In the genomic region with DNA sequence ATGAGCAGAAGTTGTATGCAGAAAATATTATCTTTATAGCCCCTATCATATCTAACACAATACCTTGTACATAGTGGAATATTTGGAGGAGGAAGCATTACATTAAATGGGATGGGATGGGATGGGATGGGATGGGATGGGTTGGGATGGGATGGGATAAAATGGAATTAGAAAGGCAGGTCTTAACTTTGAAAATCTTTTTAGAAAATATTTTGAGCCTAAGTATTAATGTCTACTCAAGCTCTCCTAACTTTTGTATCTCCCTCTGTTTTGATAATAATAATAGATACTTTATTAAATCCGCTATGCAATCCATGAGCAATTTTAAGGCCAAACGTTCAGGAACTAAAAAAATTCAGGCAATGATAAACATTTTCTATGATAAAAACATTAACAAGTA, we compare ENCODE assay signal across 29 cellular contexts.
"Had no signal": no experiment of that assay in that cellular context is flagged by ENCODE, and none has a peak within 500 bp of the region (broad histone marks: within the 10 kb centered on the region; RNA-seq: fewer than 3 reads in every experiment).

No MANE protein-coding gene starts in this region.

- DNase-seq: stimulated activated CD4-positive, alpha-beta T cell treated with anti-CD3 and anti-CD28 coated beads, Interleukin-2, amount 100 ng/mL, for 48 hours; stimulated activated CD4-positive, alpha-beta T cell treated with anti-CD3 and anti-CD28 coated beads, Interleukin-4, amount 100 ng/mL, for 1 hour; stimulated activated CD4-positive, alpha-beta T cell treated with anti-CD3 and anti-CD28 coated beads, Interleukin-4, amount 100 ng/mL, for 24 hours; stimulated activated CD4-positive, alpha-beta T cell treated with anti-CD3 and anti-CD28 coated beads, Interleukin-4, amount 100 ng/mL, for 4 hours; stimulated activated CD8-positive, alpha-beta memory T cell treated with anti-CD3 and anti-CD28 coated beads, Interleukin-4, amount 100 ng/mL, for 48 hours; stimulated activated naive B cell treated with anti-CD40 and anti-IgM and Interleukin-4, amounts not matched to agents 10 μg/mL and 1 μg/mL and 100 μg/mL, for 72 hours; stimulated activated naive CD4-positive, alpha-beta T cell; stimulated activated naive CD4-positive, alpha-beta T cell treated with Interleukin-2 at 50 U/mL for 16 hours; stimulated activated naive CD8-positive, alpha-beta T cell treated with anti-CD3 and anti-CD28 coated beads, Interleukin-15, amount 100 ng/mL, for 72 hours; stimulated activated naive CD8-positive, alpha-beta T cell treated with anti-CD3 and anti-CD28 coated beads, Interleukin-15, Interleukin-2, amounts not matched to agents 100 U/mL and 50 U/mL, for 24 hours; stomach; substantia nigra; testis; thyroid gland; tibial artery; transverse colon; trophoblast cell; upper lobe of left lung; upper lobe of right lung; uterus had no signal

- H3K36me3 Mint-ChIP-seq: stimulated activated effector memory CD8-positive, alpha-beta T cell treated with anti-CD3 and anti-CD28 coated beads, Interleukin-12 subunit alpha, Interleukin-12 subunit beta, amount 100 ng/mL, for 72 hours; type B pancreatic cell had no signal

- FAIRE-seq: urothelium cell line had no signal

- H3K9me3 ChIP-seq: stomach, suprapubic skin, testis, thoracic aorta, thyroid gland, tibial artery, tibial nerve, transverse colon, upper lobe of left lung, upper lobe of right lung, uterus, vagina had no signal

- H3K27ac Mint-ChIP-seq: stimulated activated effector memory CD8-positive, alpha-beta T cell treated with anti-CD3 and anti-CD28 coated beads, Interleukin-12 subunit alpha, Interleukin-12 subunit beta, amount 100 ng/mL, for 72 hours; stimulated activated memory B cell treated with anti-CD40 and anti-IgM and Interleukin-4, amounts not matched to agents 10 μg/mL and 1 μg/mL and 100 μg/mL, for 72 hours; stimulated activated naive B cell treated with anti-CD40 and anti-IgM and Interleukin-4, amounts not matched to agents 10 μg/mL and 1 μg/mL and 100 μg/mL, for 72 hours; stimulated activated naive CD8-positive, alpha-beta T cell treated with anti-CD3 and anti-CD28 coated beads, Interleukin-15, amount 100 ng/mL, for 72 hours; stimulated activated naive CD8-positive, alpha-beta T cell treated with anti-CD3 and anti-CD28 coated beads, Interleukin-15, Interleukin-2, amounts not matched to agents 100 ng/mL and 50 ng/mL, for 24 hours; type B pancreatic cell had no signal

- ATAC-seq: stimulated activated effector memory CD8-positive, alpha-beta T cell treated with anti-CD3 and anti-CD28 coated beads, Interleukin-12 subunit alpha, Interleukin-12 subunit beta, amount 100 ng/mL, for 72 hours; stimulated activated memory B cell treated with anti-CD40 and anti-IgM and Interleukin-4, amounts not matched to agents 10 μg/mL and 1 μg/mL and 100 μg/mL, for 72 hours; stimulated activated naive B cell treated with anti-CD40 and anti-IgM and Interleukin-4, amounts not matched to agents 10 μg/mL and 1 μg/mL and 100 μg/mL, for 72 hours; stimulated activated naive CD8-positive, alpha-beta T cell treated with anti-CD3 and anti-CD28 coated beads, Interleukin-15, amount 100 ng/mL, for 72 hours; stimulated activated naive CD8-positive, alpha-beta T cell treated with anti-CD3 and anti-CD28 coated beads, Interleukin-15, Interleukin-2, amounts not matched to agents 100 U/mL and 50 U/mL, for 24 hours; upper lobe of right lung had no signal

- H3K36me3 ChIP-seq: stomach, suprapubic skin, thoracic aorta, thyroid gland, tibial artery, tibial nerve, transverse colon, upper lobe of left lung, upper lobe of right lung, uterus, vagina had no signal

- H3K9me3 Mint-ChIP-seq: stimulated activated effector memory CD8-positive, alpha-beta T cell treated with anti-CD3 and anti-CD28 coated beads, Interleukin-12 subunit alpha, Interleukin-12 subunit beta, amount 100 ng/mL, for 72 hours; stimulated activated memory B cell treated with anti-CD40 and anti-IgM and Interleukin-4, amounts not matched to agents 10 μg/mL and 1 μg/mL and 100 μg/mL, for 72 hours; stimulated activated naive B cell treated with anti-CD40 and anti-IgM and Interleukin-4, amounts not matched to agents 10 μg/mL and 1 μg/mL and 100 μg/mL, for 72 hours; stimulated activated naive CD8-positive, alpha-beta T cell treated with anti-CD3 and anti-CD28 coated beads, Interleukin-15, amount 100 ng/mL, for 72 hours; stimulated activated naive CD8-positive, alpha-beta T cell treated with anti-CD3 and anti-CD28 coated beads, Interleukin-15, Interleukin-2, amounts not matched to agents 100 ng/mL and 50 ng/mL, for 24 hours; type B pancreatic cell had no signal

- H3K27me3 ChIP-seq: stomach, suprapubic skin, testis, thyroid gland, tibial artery, tibial nerve, transverse colon, upper lobe of left lung, upper lobe of right lung, uterus, vagina had no signal

- H3K27ac ChIP-seq: suprapubic skin, testis, thoracic aorta, thyroid gland, tibial artery, tibial nerve, transverse colon, upper lobe of right lung, uterus, vagina had no signal

- H3K4me3 ChIP-seq: stomach, suprapubic skin, testis, thoracic aorta, thyroid gland, tibial artery, tibial nerve, transverse colon, upper lobe of left lung, upper lobe of right lung, uterus, vagina had no signal

- H3K4me1 Mint-ChIP-seq: stimulated activated effector memory CD8-positive, alpha-beta T cell treated with anti-CD3 and anti-CD28 coated beads, Interleukin-12 subunit alpha, Interleukin-12 subunit beta, amount 100 ng/mL, for 72 hours had no signal

- H3K27me3 Mint-ChIP-seq: stimulated activated memory B cell treated with anti-CD40 and anti-IgM and Interleukin-4, amounts not matched to agents 10 μg/mL and 1 μg/mL and 100 μg/mL, for 72 hours; stimulated activated naive B cell treated with anti-CD40 and anti-IgM and Interleukin-4, amounts not matched to agents 10 μg/mL and 1 μg/mL and 100 μg/mL, for 72 hours; stimulated activated naive CD8-positive, alpha-beta T cell treated with anti-CD3 and anti-CD28 coated beads, Interleukin-15, amount 100 ng/mL, for 72 hours; stimulated activated naive CD8-positive, alpha-beta T cell treated with anti-CD3 and anti-CD28 coated beads, Interleukin-15, Interleukin-2, amounts not matched to agents 100 ng/mL and 50 ng/mL, for 24 hours had no signal

- H3K4me3 Mint-ChIP-seq: stimulated activated effector memory CD8-positive, alpha-beta T cell treated with anti-CD3 and anti-CD28 coated beads, Interleukin-12 subunit alpha, Interleukin-12 subunit beta, amount 100 ng/mL, for 72 hours; stimulated activated memory B cell treated with anti-CD40 and anti-IgM and Interleukin-4, amounts not matched to agents 10 μg/mL and 1 μg/mL and 100 μg/mL, for 72 hours; stimulated activated naive B cell treated with anti-CD40 and anti-IgM and Interleukin-4, amounts not matched to agents 10 μg/mL and 1 μg/mL and 100 μg/mL, for 72 hours; stimulated activated naive CD8-positive, alpha-beta T cell treated with anti-CD3 and anti-CD28 coated beads, Interleukin-15, amount 100 ng/mL, for 72 hours; stimulated activated naive CD8-positive, alpha-beta T cell treated with anti-CD3 and anti-CD28 coated beads, Interleukin-15, Interleukin-2, amounts not matched to agents 100 ng/mL and 50 ng/mL, for 24 hours; type B pancreatic cell had no signal

- H3K4me1 ChIP-seq: transverse colon, upper lobe of right lung, uterus had no signal
